ENCODE assay signal across 12 cellular contexts in the genomic region with DNA sequence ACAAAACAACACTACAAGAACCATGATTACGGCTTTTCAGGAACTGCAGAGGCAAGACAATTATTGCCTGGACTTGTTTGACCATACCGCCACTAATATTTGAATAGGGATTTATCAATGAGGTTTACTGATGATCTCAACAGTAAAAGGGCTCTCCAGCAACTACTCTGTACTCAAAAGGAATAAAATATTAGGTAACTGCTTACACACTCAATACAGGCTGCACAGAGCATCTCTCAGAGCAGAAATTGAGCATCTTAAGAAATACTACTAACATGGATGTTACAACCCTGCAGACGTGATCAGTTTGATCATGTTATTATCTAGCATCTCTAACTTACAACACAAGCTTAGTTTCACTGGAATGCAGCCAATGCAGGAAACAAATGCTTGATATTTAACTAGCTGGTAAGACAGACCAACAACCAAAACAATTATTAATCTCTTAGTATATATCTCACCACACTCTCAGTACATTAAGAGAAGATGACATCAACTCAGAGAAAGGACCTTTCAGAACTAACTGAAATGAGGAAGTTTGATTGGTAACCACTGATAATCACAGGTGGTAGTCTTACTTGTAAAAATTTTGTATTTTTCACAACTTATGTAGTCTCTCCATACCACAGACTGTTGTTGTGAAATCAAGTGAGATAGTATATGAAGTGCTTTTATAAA. TPM values are rescaled to one million over a fixed set of nuclear protein-coding genes. Genes with fewer than 3 reads are reported as not detected.
DNase-seq lines count a peak whose midpoint lies in the region; ATAC-seq, FAIRE-seq and TF ChIP-seq lines count a peak whose summit lies in the region.
"Had no signal": no experiment of that assay in that cellular context is flagged by ENCODE, and none has a peak within 500 bp of the region (broad histone marks: within the 10 kb centered on the region; RNA-seq: fewer than 3 reads in every experiment).

No MANE protein-coding gene starts in this region.

- peaks cover 62% of the 10 kb centered on the region for H3K4me1 Mint-ChIP-seq in activated naive CD4-positive, alpha-beta T cell treated with anti-CD3 and anti-CD28 coated beads for 36 hours (ENCODE audit: low read depth)
- H3K4me1 Mint-ChIP-seq in stimulated activated memory B cell treated with anti-CD40 and anti-IgM and Interleukin-4, amounts not matched to agents 10 μg/mL and 1 μg/mL and 100 μg/mL, for 72 hours, result peaks cover 52% of the 10 kb centered on the region
- H3K4me1 Mint-ChIP-seq in CD4-positive, alpha-beta memory T cell, result peaks cover 44 to 67% (median 56%) of the 10 kb centered on the region in 4 donors

- peaks cover 6% of the 10 kb centered on the region for H3K36me3 Mint-ChIP-seq in activated naive CD4-positive, alpha-beta T cell treated with anti-CD3 and anti-CD28 coated beads for 36 hours (ENCODE audit: low read depth)
- peaks cover 20% of the 10 kb centered on the region for H3K36me3 Mint-ChIP-seq in stimulated activated memory B cell treated with anti-CD40 and anti-IgM and Interleukin-4, amounts not matched to agents 10 μg/mL and 1 μg/mL and 100 μg/mL, for 72 hours
- H3K36me3 Mint-ChIP-seq in CD4-positive, alpha-beta memory T cell, result peaks cover 6 to 8% of the 10 kb centered on the region in 2 donors

- H4K20me1 ChIP-seq in K562 (replicated peaks; ENCODE audit: control insufficient read depth, insufficient read depth, low read length), result peaks cover 59% of the 10 kb centered on the region

- BruUV-seq in K562 (replicated peaks; lab: Mats Ljungman, UMichigan), result no TSS peak

- DNase-seq in activated naive CD4-positive, alpha-beta T cell treated with anti-CD3 and anti-CD28 coated beads for 36 hours, result no peak
- no peak for DNase-seq in activated naive CD4-positive, alpha-beta T cell treated with Interleukin-2 at 50 U/mL for 16 hours
- no peak for DNase-seq in K562 (ENCODE audit: extremely low read depth in 1 of 4, low spot score in 3 of 4)
- no peak for DNase-seq in central memory CD4-positive, alpha-beta T cell
- DNase-seq in CD4-positive, alpha-beta memory T cell, result no peak
- DNase-seq in AG20443 (ENCODE audit: low spot score), result no peak

- H3K36me3 ChIP-seq in K562 (ENCODE audit: control insufficient read depth, insufficient read depth, low read length), result peaks cover 42% of the 10 kb centered on the region
- no peaks in the 10 kb centered on the region for H3K36me3 ChIP-seq in CD4-positive, alpha-beta memory T cell (ENCODE audit: insufficient read depth, low read length)

- no peak for FAIRE-seq in K562 (lab: Jason Lieb, UNC)
- FAIRE-seq: astrocyte had no signal

- no peak overlapping the region for H3K4me3 Mint-ChIP-seq in activated naive CD4-positive, alpha-beta T cell treated with anti-CD3 and anti-CD28 coated beads for 36 hours
- no peak overlapping the region for H3K4me3 Mint-ChIP-seq in stimulated activated memory B cell treated with anti-CD40 and anti-IgM and Interleukin-4, amounts not matched to agents 10 μg/mL and 1 μg/mL and 100 μg/mL, for 72 hours
- peak overlapping the region in 3 of 8 donors; percentile 30 to 68 (median 53) for H3K4me3 Mint-ChIP-seq in CD4-positive, alpha-beta memory T cell

- POLR2A ChIA-PET in K562 (lab: Yijun Ruan, JAX), result interaction anchor here (1.0 to 3.4 kb wide), 5 partner anchors 8 to 58 kb away, joined by 3 to 18 read pairs (median 3); no protein-coding TSS in a partner anchor
- POLR2A ChIA-PET in CD4-positive, alpha-beta memory T cell (lab: Charles Lee; ENCODE audit: partially characterized antibody), result interaction anchor here (1.0 kb wide), 1 partner anchor 16 kb away, joined by 3 read pairs; no protein-coding TSS in a partner anchor

- H3K9me3 Mint-ChIP-seq in activated naive CD4-positive, alpha-beta T cell treated with anti-CD3 and anti-CD28 coated beads for 36 hours, result no peaks in the 10 kb centered on the region
- no peaks in the 10 kb centered on the region for H3K9me3 Mint-ChIP-seq in stimulated activated memory B cell treated with anti-CD40 and anti-IgM and Interleukin-4, amounts not matched to agents 10 μg/mL and 1 μg/mL and 100 μg/mL, for 72 hours
- H3K9me3 Mint-ChIP-seq in CD4-positive, alpha-beta memory T cell, result no peaks in the 10 kb centered on the region

- peak overlapping the region; percentile 60 for H3K27ac Mint-ChIP-seq in activated naive CD4-positive, alpha-beta T cell treated with anti-CD3 and anti-CD28 coated beads for 36 hours
- H3K27ac Mint-ChIP-seq in stimulated activated memory B cell treated with anti-CD40 and anti-IgM and Interleukin-4, amounts not matched to agents 10 μg/mL and 1 μg/mL and 100 μg/mL, for 72 hours, result peak overlapping the region; percentile 54
- peak overlapping the region in 3 of 7 donors; percentile 14 to 78 (median 49) for H3K27ac Mint-ChIP-seq in CD4-positive, alpha-beta memory T cell

- H3K27me3 Mint-ChIP-seq in activated naive CD4-positive, alpha-beta T cell treated with anti-CD3 and anti-CD28 coated beads for 36 hours (ENCODE audit: low read depth), result no peaks in the 10 kb centered on the region
- no peaks in the 10 kb centered on the region for H3K27me3 Mint-ChIP-seq in stimulated activated memory B cell treated with anti-CD40 and anti-IgM and Interleukin-4, amounts not matched to agents 10 μg/mL and 1 μg/mL and 100 μg/mL, for 72 hours
- H3K27me3 Mint-ChIP-seq in CD4-positive, alpha-beta memory T cell, result no peaks in the 10 kb centered on the region

- intact Hi-C loops in activated naive CD4-positive, alpha-beta T cell treated with anti-CD3 and anti-CD28 coated beads for 36 hours (cut with micrococcal nuclease), result loop anchor here (5.0 kb wide), 1 partner anchor 261 kb away; no protein-coding TSS in a partner anchor
- intact Hi-C loops in K562 (cut with micrococcal nuclease), result no loop called here
- intact Hi-C loops in CD4-positive, alpha-beta memory T cell (cut with micrococcal nuclease), result no loop called here

- TF ChIP-seq POLR2A in K562 (conservative IDR thresholded peaks at IDR 0.05), result no peak

- no peak for TF ChIP-seq EP300 in K562 (IDR thresholded peaks at IDR 0.05; ENCODE audit: low read length)

- H3K4me3 ChIP-seq in K562, result no peak overlapping the region
- H3K4me3 ChIP-seq in CD4-positive, alpha-beta memory T cell (ENCODE audit: low read length in 2 of 2), result no peak overlapping the region
- H3K4me3 ChIP-seq: BLaER1 treated with 17β-estradiol and CSF1 and Interleukin-3, amounts not matched to agents 10 nM and 100 nM had no signal

- H3K9me1 ChIP-seq in K562 (ENCODE audit: control insufficient read depth, insufficient read depth, low read length), result no peaks in the 10 kb centered on the region

- peaks cover 94% of the 10 kb centered on the region for H3K79me2 ChIP-seq in K562 (ENCODE audit: control insufficient read depth, insufficient read depth, low read length)

- no peak for TF ChIP-seq RAD21 in K562 (CRISPR knock-in tag; conservative IDR thresholded peaks at IDR 0.05 in 1 of 2, IDR thresholded peaks at IDR 0.05 in 1 of 2)

- ATAC-seq in HG03280 (IDR thresholded peaks at IDR 0.05; ENCODE audit: unreplicated experiment) (peak; percentile 64), K562 (peak; percentile 57)
- peak; percentile 84 for ATAC-seq in stimulated activated memory B cell treated with anti-CD40 and anti-IgM and Interleukin-4, amounts not matched to agents 10 μg/mL and 1 μg/mL and 100 μg/mL, for 72 hours

- H3K27me3 ChIP-seq in K562 (ENCODE audit: control insufficient read depth in 2 of 2, insufficient read depth in 2 of 2, low read length in 2 of 2), result no peaks in the 10 kb centered on the region
- H3K27me3 ChIP-seq in CD4-positive, alpha-beta memory T cell (ENCODE audit: insufficient read depth, low read length), result no peaks in the 10 kb centered on the region
- H3K27me3 ChIP-seq: BLaER1 treated with 17β-estradiol and CSF1 and Interleukin-3, amounts not matched to agents 10 nM and 100 nM had no signal

- no peak overlapping the region for H2AFZ ChIP-seq in K562 (ENCODE audit: low read depth, low read length)
- H2AFZ ChIP-seq: parathyroid adenoma had no signal

- CTCF ChIA-PET in activated naive CD4-positive, alpha-beta T cell treated with anti-CD3 and anti-CD28 coated beads for 36 hours (lab: Charles Lee), result interaction anchor here (0.6 kb wide), 1 partner anchor 91 kb away, joined by 4 read pairs; no protein-coding TSS in a partner anchor
- CTCF ChIA-PET in K562 (lab: Yijun Ruan, JAX; ENCODE audit: low intra/inter-chr PET ratio), result no interaction called here
- CTCF ChIA-PET in CD4-positive, alpha-beta memory T cell (lab: Charles Lee; ENCODE audit: partially characterized antibody), result no interaction called here

- no peaks in the 10 kb centered on the region for H3K9me3 ChIP-seq in K562 (replicated peaks; ENCODE audit: control insufficient read depth, insufficient read depth, low read depth, low read length)
- H3K9me3 ChIP-seq in CD4-positive, alpha-beta memory T cell (ENCODE audit: control insufficient read depth in 1 of 2, low read length in 2 of 2), result no peaks in the 10 kb centered on the region
- H3K9me3 ChIP-seq: BLaER1 treated with 17β-estradiol and CSF1 and Interleukin-3, amounts not matched to agents 10 nM and 100 nM had no signal

- peaks cover 0 to 7% of the 10 kb centered on the region in 2 experiments; a peak in 1 of 5 replicates for H3K4me1 ChIP-seq in K562 (replicated peaks in 1 of 2; ENCODE audit: control insufficient read depth in 2 of 2, insufficient read depth in 2 of 2, low read length in 2 of 2)
- H3K4me1 ChIP-seq in CD4-positive, alpha-beta memory T cell (ENCODE audit: insufficient read depth, low read length), result peaks cover 54% of the 10 kb centered on the region

- no peak overlapping the region for H3K4me2 ChIP-seq in K562 (ENCODE audit: insufficient read depth, low read length)
- H3K4me2 ChIP-seq: KMS-11 had no signal

- H3K9ac ChIP-seq in K562 (ENCODE audit: insufficient read depth in 1 of 2, low read depth in 2 of 2, low read length in 2 of 2), result no peak overlapping the region
- H3K9ac ChIP-seq: BLaER1 treated with 17β-estradiol and CSF1 and Interleukin-3, amounts not matched to agents 10 nM and 100 nM; KMS-11; parathyroid adenoma had no signal

- WGBS in K562 (ENCODE audit: insufficient coverage, low coverage, missing lambda C conversion rate), result 77% methylated on average over 3 of the region's 3 CpGs

- TF ChIP-seq CTCF in K562 (IDR thresholded peaks at IDR 0.05 in 2 of 3, conservative IDR thresholded peaks at IDR 0.05 in 1 of 3; ENCODE audit: insufficient read depth in 2 of 3, low read depth in 1 of 3, low read length in 3 of 3), result no peak

- no peak overlapping the region for H3K27ac ChIP-seq in K562 (ENCODE audit: extremely low read depth, low read depth, low read length)
- H3K27ac ChIP-seq in CD4-positive, alpha-beta memory T cell (ENCODE audit: low read depth, low read length), result no peak overlapping the region
- H3K27ac ChIP-seq: KMS-11, parathyroid adenoma had no signal

- in situ Hi-C loops in K562 (cut with MboI), result no loop called here

RNA-seq across cellular contexts. Expression of a gene that starts 52.2 kb away (rescaled TPM):
- 10 to 100 TPM; 84.9 to 89.7 TPM for total RNA-seq in activated naive CD4-positive, alpha-beta T cell treated with anti-CD3 and anti-CD28 coated beads for 36 hours
- total RNA-seq in K562 (2011; cell fraction: chromatin; rRNA removed; ENCODE audit: low replicate concordance), result 260 and 263 TPM in 2 replicates
- 122 and 134 TPM in 2 replicates for total RNA-seq in K562 (2011; cell fraction: nucleolus; rRNA removed)
- total RNA-seq in K562 (2011; cell fraction: nucleoplasm; rRNA removed), result 144 and 176 TPM in 2 replicates
- total RNA-seq in K562 (2014; rRNA removed) (42.9 and 56.3 TPM in 2 replicates), K562 (2014; rRNA removed; fragmentation: Illumina TruSeq; extraction: Trizol) (60.1 and 66.4 TPM in 2 replicates), K562 (2015; rRNA removed; fragmentation: Illumina TruSeq; extraction: Trizol) (55.6 and 56.6 TPM in 2 replicates), K562 (2021) (101 and 104 TPM in 2 replicates)
- polyA plus RNA-seq in K562 (2011; rRNA removed) (55.7 and 64.3 TPM in 2 replicates), K562 (2014; fragmentation: Illumina TruSeq; extraction: Trizol) (52.1 and 60.9 TPM in 2 replicates), K562 (2014; fragmentation: Nextera tagmentation; extraction: Ambion mirVana) (10 to 100 TPM; 37.7 to 43.8 TPM), K562 (2014; rRNA removed) (46.4 and 49.5 TPM in 2 replicates)
- 84.5 and 95.2 TPM in 2 replicates for polyA plus RNA-seq in K562 (2011; cell fraction: cytosol; rRNA removed)
- polyA plus RNA-seq in K562 (2011; cell fraction: nucleus; rRNA removed), result 131 and 181 TPM in 2 replicates
- 60.3 and 92.8 TPM in 2 replicates for polyA plus RNA-seq in K562 (2012)
- polyA minus RNA-seq in K562 (2011; rRNA and poly(A)+ RNA removed), result 300 and 362 TPM in 2 replicates
- polyA minus RNA-seq in K562 (2011; cell fraction: cytosol; rRNA and poly(A)+ RNA removed), result 93.9 and 117 TPM in 2 replicates
- polyA minus RNA-seq in K562 (2011; cell fraction: nucleus; rRNA and poly(A)+ RNA removed), result 116 and 133 TPM in 2 replicates
- total RNA-seq in CD4-positive, alpha-beta memory T cell, result 100 to 1,000 TPM; 146 to 164 TPM
- polyA plus RNA-seq in CD4-positive, alpha-beta memory T cell, result 100 to 1,000 TPM; 126 to 130 TPM
